Comparison of ENCODE assay signal across 14 cellular contexts in genomic region chr10:119818889-119819270, GRCh38. TPM values are rescaled to one million over a fixed set of nuclear protein-coding genes. Genes with fewer than 3 reads are reported as not detected.
DNase-seq lines count a peak whose midpoint lies in the region; FAIRE-seq and TF ChIP-seq lines count a peak whose summit lies in the region.
"Had no signal": no experiment of that assay in that cellular context is flagged by ENCODE, and none has a peak within 500 bp of the region (broad histone marks: within the 10 kb centered on the region; RNA-seq: fewer than 3 reads in every experiment).

No MANE protein-coding gene starts in this region.

- TF ChIP-seq CTCF in dorsolateral prefrontal cortex (IDR thresholded peaks at IDR 0.05 in 54 of 56, conservative IDR thresholded peaks at IDR 0.05 in 2 of 56; ENCODE audit: low read depth in 1 of 56, partially characterized antibody in 56 of 56) (no peak), kidney (IDR thresholded peaks at IDR 0.05; ENCODE audit: borderline replicate concordance, extremely low read depth, insufficient read depth) (no peak), smooth muscle cell (IDR thresholded peaks at IDR 0.05; ENCODE audit: borderline replicate concordance, insufficient read depth, poor library complexity, severe bottlenecking) (no peak)

- H3K9ac ChIP-seq in HUES64 (ENCODE audit: low read depth, low read length) (peak overlapping the region; percentile 92), kidney (ENCODE audit: low read length in 2 of 2) (no peak overlapping the region), smooth muscle cell (ENCODE audit: low read depth) (peak overlapping the region; percentile 57)

- H3K4me1 ChIP-seq in HUES64 (ENCODE audit: insufficient read depth, low read length) (peaks cover 16% of the 10 kb centered on the region), kidney (ENCODE audit: control insufficient read depth in 1 of 2, insufficient read depth in 1 of 2, low read depth in 1 of 2, low read length in 2 of 2) (no peaks in the 10 kb centered on the region), smooth muscle cell (ENCODE audit: low read depth) (peaks cover 6% of the 10 kb centered on the region)

- 29% methylated on average over 10 of the region's 10 CpGs for WGBS in HUES64
- 49% methylated on average over 10 of the region's 10 CpGs for WGBS in smooth muscle cell (ENCODE audit: low lambda C conversion rate)

- H3K27me3 ChIP-seq in HUES64 (ENCODE audit: insufficient read depth, low read length) (no peaks in the 10 kb centered on the region), dorsolateral prefrontal cortex (no peaks in the 10 kb centered on the region), smooth muscle cell (ENCODE audit: low read depth) (no peaks in the 10 kb centered on the region)

- peaks cover 46% of the 10 kb centered on the region for H4K20me1 ChIP-seq in smooth muscle cell (ENCODE audit: low read depth)

- H3K27ac ChIP-seq in HUES64 (ENCODE audit: low read depth, low read length) = peak overlapping the region; percentile 97
- peak overlapping the region in 29 of 59 donors; percentile 5 to 77 (median 53) for H3K27ac ChIP-seq in dorsolateral prefrontal cortex
- H3K27ac ChIP-seq in kidney (ENCODE audit: low read depth in 2 of 2, low read length in 2 of 2) = no peak overlapping the region
- H3K27ac ChIP-seq in smooth muscle cell (ENCODE audit: low read depth) = peak overlapping the region; percentile 32

- intact Hi-C loops in dorsolateral prefrontal cortex (cut with DNase I) = no loop called here
- intact Hi-C loops in kidney (cut with DNase I) = no loop called here

- DNase-seq in dorsolateral prefrontal cortex (peak in 2 of 10 donors; percentile 21 to 31), kidney (no peak), smooth muscle cell (lab: John Stamatoyannopoulos, UW; ENCODE audit: unreplicated experiment) (no peak), SW480 (ENCODE audit: low spot score) (no peak), NCI-H1048 (lab: John Stamatoyannopoulos, UW) (no peak), dermis blood vessel endothelial cell (no peak), DMS79 treated with DMSO at 0.1 percent for 48 hours (lab: John Stamatoyannopoulos, UW) (no peak)
- DNase-seq: DMS 273 treated with DMSO at 0.1 percent for 48 hours; KG1; NCI-H2171 treated with DMSO at 0.1 percent for 48 hours; stimulated activated CD4-positive, alpha-beta T cell treated with anti-CD3 and anti-CD28 coated beads, Interleukin-2, amount 100 ng/mL, for 48 hours had no signal

- peaks cover 30% of the 10 kb centered on the region for H3K79me2 ChIP-seq in smooth muscle cell (ENCODE audit: low read depth)

- H3K4me3 ChIP-seq in HUES64 (ENCODE audit: low read length) = peak overlapping the region; percentile 63
- H3K4me3 ChIP-seq in dorsolateral prefrontal cortex = peak overlapping the region; percentile 13 to 69 (median 49)
- peak overlapping the region; percentile 28 to 43 for H3K4me3 ChIP-seq in kidney (ENCODE audit: low read length in 2 of 2)
- H3K4me3 ChIP-seq in smooth muscle cell = peak overlapping the region; percentile 76
- H3K4me3 ChIP-seq: mucosa of descending colon had no signal

- H3K36me3 ChIP-seq in HUES64 (ENCODE audit: insufficient read depth, low read length) (peaks cover 23% of the 10 kb centered on the region), kidney (ENCODE audit: control insufficient read depth in 1 of 2, insufficient read depth in 2 of 2, low read length in 2 of 2) (peaks cover 5 to 11% of the 10 kb centered on the region in 2 donors), smooth muscle cell (ENCODE audit: low read depth) (peaks cover 3% of the 10 kb centered on the region)

- no peak overlapping the region for H2AFZ ChIP-seq in smooth muscle cell (ENCODE audit: low read depth)

- peak overlapping the region; percentile 88 for H3K4me2 ChIP-seq in smooth muscle cell

- no peaks in the 10 kb centered on the region for H3K9me3 ChIP-seq in HUES64 (ENCODE audit: insufficient read depth, low read depth, low read length)
- no peaks in the 10 kb centered on the region for H3K9me3 ChIP-seq in kidney (ENCODE audit: control insufficient read depth in 1 of 2, low read length in 2 of 2)
- no peaks in the 10 kb centered on the region for H3K9me3 ChIP-seq in smooth muscle cell (replicated peaks; ENCODE audit: low read depth)
- H3K9me3 ChIP-seq: mucosa of descending colon had no signal

- H3F3A ChIP-seq in smooth muscle cell (ENCODE audit: low read depth) = peaks cover 14% of the 10 kb centered on the region

- FAIRE-seq in kidney (lab: Jason Lieb, UNC) = no peak
- FAIRE-seq: endometrium had no signal

RNA-seq across cellular contexts. Expression of gene MCMBP, which starts 53.8 kb away (rescaled TPM):
- polyA plus RNA-seq in HUES64 (2013, experiment 1 of 2) = 74.8 TPM
- polyA plus RNA-seq in HUES64 (2013, experiment 2 of 2) = 70.3 TPM
- total RNA-seq in dorsolateral prefrontal cortex = 10 to 100 TPM; 16.7 to 31.5 (median 23.3) TPM
- 45.3 TPM for total RNA-seq in kidney
- 21.3 TPM for polyA plus RNA-seq in kidney (ENCODE audit: insufficient read depth, low read depth, low replicate concordance)
- total RNA-seq in smooth muscle cell = 46.2 and 57.4 TPM in 2 replicates
- polyA plus RNA-seq in smooth muscle cell = 33.2 and 42.5 TPM in 2 replicates
- total RNA-seq in dermis blood vessel endothelial cell = 76.4 and 85.7 TPM in 2 replicates

Comparison
In these comparisons a context has a peak if more than half of its experiments do, and no peak if none do; other contexts are left out.
1. H3K27ac ChIP-seq: peak in HUES64 (single experiment) and smooth muscle cell (single experiment); none in kidney (0 of 2).
2. H3K9ac ChIP-seq: peak in HUES64 (single experiment) and smooth muscle cell (single experiment); none in kidney (0 of 2).
3. Peak in every context shown above with its lines, with median percentiles within 50 percentile points of each other: H3K4me3 ChIP-seq.